Comparison of ENCODE assay signal across 10 cellular contexts in genomic region chr5:68141494-68141893, GRCh38.
A peak's percentile ranks its signal among the peaks of the same experiment; 100 is the strongest.
DNase-seq lines count a peak whose midpoint lies in the region; ATAC-seq and TF ChIP-seq lines count a peak whose summit lies in the region.
"Had no signal": no experiment of that assay in that cellular context is flagged by ENCODE, and none has a peak within 500 bp of the region (broad histone marks: within the 10 kb centered on the region; RNA-seq: fewer than 3 reads in every experiment).

No MANE protein-coding gene starts in this region.

- H3K27me3 ChIP-seq in CD8-positive, alpha-beta T cell (ENCODE audit: insufficient read depth, low read length), result no peaks in the 10 kb centered on the region
- no peaks in the 10 kb centered on the region for H3K27me3 ChIP-seq in spleen (replicated peaks in 1 of 7)

- H3K27ac ChIP-seq in CD8-positive, alpha-beta T cell (ENCODE audit: low read depth, low read length), result no peak overlapping the region
- peak overlapping the region in 1 of 8 donors; percentile 2 for H3K27ac ChIP-seq in spleen

- H3K4me1 ChIP-seq in CD8-positive, alpha-beta T cell (ENCODE audit: insufficient read depth, low read length), result no peaks in the 10 kb centered on the region
- peaks cover 0 to 9% (median 7%) of the 10 kb centered on the region in 6 donors for H3K4me1 ChIP-seq in spleen

- H3K36me3 ChIP-seq in CD8-positive, alpha-beta T cell (ENCODE audit: insufficient read depth, low read length), result no peaks in the 10 kb centered on the region
- no peaks in the 10 kb centered on the region for H3K36me3 ChIP-seq in spleen

- no peaks in the 10 kb centered on the region for H3K36me3 Mint-ChIP-seq in CD8-positive, alpha-beta T cell

- H3K9me3 Mint-ChIP-seq in CD8-positive, alpha-beta T cell, result no peaks in the 10 kb centered on the region

- POLR2A ChIA-PET in CD8-positive, alpha-beta T cell (lab: Charles Lee), result no interaction called here

- TF ChIP-seq CTCF in CD8-positive, alpha-beta T cell (IDR thresholded peaks at IDR 0.05), result no peak
- TF ChIP-seq CTCF in foreskin fibroblast (IDR thresholded peaks at IDR 0.05; ENCODE audit: low read depth, low read length), result no peak
- TF ChIP-seq CTCF in spleen (IDR thresholded peaks at IDR 0.05 in 8 of 11, conservative IDR thresholded peaks at IDR 0.05 in 3 of 11), result no peak

- H3K4me1 Mint-ChIP-seq in CD8-positive, alpha-beta T cell (ENCODE audit: low read depth), result peaks cover 10% of the 10 kb centered on the region

- peak; percentile 88 for ATAC-seq in CD8-positive, alpha-beta T cell
- ATAC-seq in GM19438 (IDR thresholded peaks at IDR 0.05; ENCODE audit: low read depth, unreplicated experiment), result peak; percentile 48
- ATAC-seq in HG03469 (IDR thresholded peaks at IDR 0.05; ENCODE audit: unreplicated experiment), result peak; percentile 45

- H3K4me3 ChIP-seq in CD8-positive, alpha-beta T cell (ENCODE audit: low read depth, low read length), result no peak overlapping the region
- H3K4me3 ChIP-seq in foreskin fibroblast (ENCODE audit: low read depth in 1 of 2, low read length in 2 of 2), result no peak overlapping the region
- no peak overlapping the region for H3K4me3 ChIP-seq in spleen

- H3K9me3 ChIP-seq in CD8-positive, alpha-beta T cell (ENCODE audit: low read length), result no peaks in the 10 kb centered on the region
- H3K9me3 ChIP-seq in spleen, result peaks cover 0 to 11% (median 0%) of the 10 kb centered on the region in 8 donors

- H3K27me3 Mint-ChIP-seq in CD8-positive, alpha-beta T cell (ENCODE audit: low read depth), result no peaks in the 10 kb centered on the region

- no peak for DNase-seq in CD8-positive, alpha-beta T cell
- peak; percentile 29 to 52 for DNase-seq in foreskin fibroblast
- no peak for DNase-seq in cardiac septum (ENCODE audit: low spot score)
- no peak for DNase-seq in UCSD-AML1 (lab: John Stamatoyannopoulos, UW; ENCODE audit: unreplicated experiment)
- no peak for DNase-seq in spleen
- no peak for DNase-seq in C1 segment of cervical spinal cord (lab: John Stamatoyannopoulos, UW)
- DNase-seq: foreskin melanocyte, OCI-M1 had no signal

- intact Hi-C loops in CD8-positive, alpha-beta T cell (cut with DNase I, micrococcal nuclease), result no loop called here
- intact Hi-C loops in cardiac septum (cut with DNase I), result no loop called here
- intact Hi-C loops in spleen (cut with DNase I; ENCODE audit: low total_unique reads), result no loop called here

- H3K4me3 Mint-ChIP-seq in CD8-positive, alpha-beta T cell, result no peak overlapping the region

- H3K27ac Mint-ChIP-seq in CD8-positive, alpha-beta T cell, result no peak overlapping the region

- no peak for TF ChIP-seq POLR2A in spleen (IDR thresholded peaks at IDR 0.05)

- WGBS in spleen, 5 donors, result 39 to 74% (median 50%) methylated on average over 4 of the region's 4 CpGs

- CTCF ChIA-PET in CD8-positive, alpha-beta T cell (lab: Charles Lee), result interaction anchor here (1.0 kb wide), 1 partner anchor 25 kb away, joined by 3 read pairs; no protein-coding TSS in a partner anchor

Comparison
In these comparisons a context has a peak if more than half of its experiments do, and no peak if none do; other contexts are left out.
1. DNase-seq: peak in foreskin fibroblast (2 of 2); none in CD8-positive, alpha-beta T cell (0 of 7), cardiac septum (single experiment), UCSD-AML1 (single experiment), spleen (single experiment) and C1 segment of cervical spinal cord (0 of 14).
2. Peak in every context shown above with its lines, with median percentiles within 50 percentile points of each other: ATAC-seq.